ENCODE assay signal across 8 cellular contexts in genomic region chr10:110497438-110498086, GRCh38. TPM values are rescaled to one million over a fixed set of nuclear protein-coding genes. Genes with fewer than 3 reads are reported as not detected.
DNase-seq lines count a peak whose midpoint lies in the region; ATAC-seq and TF ChIP-seq lines count a peak whose summit lies in the region.

Gene DUSP5 (plus strand): TSS chr10:110497907. CDS start chr10:110498122, 215 bp downstream.

- H3K27me3 Mint-ChIP-seq in T-helper 2 cell treated with Interferon-gamma antibody and Interleukin-4, amounts not matched to agents 5 μg/mL and 100 μg/mL, for 36 hours (ENCODE audit: low read depth), result no peaks in the 10 kb centered on the region

- H3K36me3 ChIP-seq in ascending aorta (no peaks in the 10 kb centered on the region), right atrium auricular region (no peaks in the 10 kb centered on the region), uterus (no peaks in the 10 kb centered on the region)

- peak; percentile 70 for ATAC-seq in GM18498 (IDR thresholded peaks at IDR 0.05; ENCODE audit: unreplicated experiment)
- ATAC-seq in HG02763 (IDR thresholded peaks at IDR 0.05; ENCODE audit: unreplicated experiment), result peak; percentile 62

- H3K4me3 ChIP-seq in ascending aorta, result peak within 1 kb of the TSS; percentile 77
- H3K4me3 ChIP-seq in right atrium auricular region, result peak within 1 kb of the TSS; percentile 82 to 91
- peak within 1 kb of the TSS; percentile 48 to 88 for H3K4me3 ChIP-seq in uterus

- H3K4me1 ChIP-seq in ascending aorta (peaks cover 0 to 22% of the 10 kb centered on the region in 2 donors), right atrium auricular region (peaks cover 0 to 59% of the 10 kb centered on the region in 2 donors), uterus (no peaks in the 10 kb centered on the region)

- H3K9me3 Mint-ChIP-seq in T-helper 2 cell treated with Interferon-gamma antibody and Interleukin-4, amounts not matched to agents 5 μg/mL and 100 μg/mL, for 36 hours, result no peaks in the 10 kb centered on the region

- peak within 1 kb of the TSS; percentile 90 for H3K4me3 Mint-ChIP-seq in T-helper 2 cell treated with Interferon-gamma antibody and Interleukin-4, amounts not matched to agents 5 μg/mL and 100 μg/mL, for 36 hours

- intact Hi-C loops in ascending aorta (cut with DNase I) (loop anchor here (1.0 to 10.0 kb wide), 7 partner anchors 70 to 605 kb away; partner anchors contain the start of genes BBIP1, SHOC2, SMC3 and SMNDC1), uterus (cut with DNase I; ENCODE audit: low total_unique reads) (no loop called here)

- peak; percentile 79 for DNase-seq in NCI-H1436 (lab: John Stamatoyannopoulos, UW)
- peak; percentile 97 for DNase-seq in T-helper 2 cell treated with Interferon-gamma antibody and Interleukin-4, amounts not matched to agents 5 μg/mL and 100 μg/mL, for 36 hours (ENCODE audit: low spot score)
- peak; percentile 83 to 97 for DNase-seq in ascending aorta (ENCODE audit: low spot score in 2 of 2)
- peak; percentile 96 for DNase-seq in right atrium auricular region (ENCODE audit: low spot score)
- peak; percentile 89 for DNase-seq in putamen (ENCODE audit: low spot score)
- peak; percentile 93 to 95 for DNase-seq in uterus

- peak within 1 kb of the TSS; percentile 88 for H3K27ac Mint-ChIP-seq in T-helper 2 cell treated with Interferon-gamma antibody and Interleukin-4, amounts not matched to agents 5 μg/mL and 100 μg/mL, for 36 hours

- TF ChIP-seq CTCF in ascending aorta (IDR thresholded peaks at IDR 0.05), result no peak
- TF ChIP-seq CTCF in right atrium auricular region (IDR thresholded peaks at IDR 0.05), result peak in 1 of 2 donors; percentile 3
- TF ChIP-seq CTCF in uterus (IDR thresholded peaks at IDR 0.05), result peak in 2 of 4 experiments; percentile 7 to 31

- H3K9me3 ChIP-seq in ascending aorta (no peaks in the 10 kb centered on the region), right atrium auricular region (no peaks in the 10 kb centered on the region), uterus (no peaks in the 10 kb centered on the region)

- H3K27ac ChIP-seq in ascending aorta, result peak within 1 kb of the TSS; percentile 89 to 93
- peak within 1 kb of the TSS; percentile 95 to 97 for H3K27ac ChIP-seq in right atrium auricular region
- peak within 1 kb of the TSS; percentile 83 to 97 for H3K27ac ChIP-seq in uterus

- H3K27me3 ChIP-seq in ascending aorta, result no peaks in the 10 kb centered on the region
- no peaks in the 10 kb centered on the region for H3K27me3 ChIP-seq in right atrium auricular region
- H3K27me3 ChIP-seq in uterus, result no peaks in the 10 kb centered on the region

- H3K36me3 Mint-ChIP-seq in T-helper 2 cell treated with Interferon-gamma antibody and Interleukin-4, amounts not matched to agents 5 μg/mL and 100 μg/mL, for 36 hours (ENCODE audit: low read depth), result peaks cover 15% of the 10 kb centered on the region

- peak; percentile 96 to 99 for TF ChIP-seq POLR2A in uterus (IDR thresholded peaks at IDR 0.05)

- H3K4me1 Mint-ChIP-seq in T-helper 2 cell treated with Interferon-gamma antibody and Interleukin-4, amounts not matched to agents 5 μg/mL and 100 μg/mL, for 36 hours (ENCODE audit: low read depth), result peaks cover 55% of the 10 kb centered on the region

RNA-seq across cellular contexts. Expression of gene DUSP5, which starts in this region (rescaled TPM):
- 26.9 TPM for total RNA-seq in ascending aorta
- 10 to 100 TPM; 17.8 to 28.4 TPM for total RNA-seq in right atrium auricular region
- total RNA-seq in uterus, result 100 to 1,000 TPM in 1 of 4 donors, 10 to 100 TPM in 3; 10.4 to 112 (median 17.5) TPM

Comparison
In these comparisons a context has a peak if more than half of its experiments do, and no peak if none do; other contexts are left out.
1. Peak in every context shown above with its lines: DNase-seq, ATAC-seq, H3K4me3 ChIP-seq and H3K27ac ChIP-seq.